In genomic region chr22:44659140-44659539, GRCh38 we compare ENCODE assay signal across 13 cellular contexts. TPM values are rescaled to one million over a fixed set of nuclear protein-coding genes. Genes with fewer than 3 reads are reported as not detected.
DNase-seq lines count a peak whose midpoint lies in the region; ATAC-seq and TF ChIP-seq lines count a peak whose summit lies in the region.
"Had no signal": no experiment of that assay in that cellular context is flagged by ENCODE, and none has a peak within 500 bp of the region (broad histone marks: within the 10 kb centered on the region; RNA-seq: fewer than 3 reads in every experiment).

No MANE protein-coding gene starts in this region.

- TF ChIP-seq EP300 in sigmoid colon (IDR thresholded peaks at IDR 0.05), result no peak

- no peak for ATAC-seq in HG03139 (IDR thresholded peaks at IDR 0.05; ENCODE audit: unreplicated experiment)
- ATAC-seq in GM21737 (IDR thresholded peaks at IDR 0.05; ENCODE audit: unreplicated experiment), result no peak
- ATAC-seq: GM12878, PC-3 had no signal

- no peaks in the 10 kb centered on the region for H3K36me3 Mint-ChIP-seq in brain

- peak overlapping the region; percentile 48 for H3K4me2 ChIP-seq in hepatocyte

- peak; percentile 74 for DNase-seq in G401 (ENCODE audit: low spot score)
- peak; percentile 35 for DNase-seq in hepatocyte (ENCODE audit: low spot score)
- peak; percentile 77 for DNase-seq in sigmoid colon
- no peak for DNase-seq in SW 1271 (lab: John Stamatoyannopoulos, UW)
- DNase-seq in HUDEP-2 (lab: John Stamatoyannopoulos, UW; ENCODE audit: unreplicated experiment in 76 of 76), result no peak
- DNase-seq: amniotic stem cell, NCI-H1930, PC-3, T1000 had no signal

- H3K36me3 ChIP-seq in hepatocyte (replicated peaks; ENCODE audit: insufficient read depth, low read depth) (no peaks in the 10 kb centered on the region), sigmoid colon (no peaks in the 10 kb centered on the region)

- H3K4me3 ChIP-seq in hepatocyte (no peak overlapping the region), sigmoid colon (no peak overlapping the region)
- H3K4me3 ChIP-seq: GM12878 had no signal

- WGBS in hepatocyte (ENCODE audit: low lambda C conversion rate, missing lambda C conversion rate), result 81% methylated on average over 6 of the region's 6 CpGs
- WGBS in sigmoid colon, 2 donors, result 68 to 72% methylated on average over 6 of the region's 6 CpGs

- no peaks in the 10 kb centered on the region for H3K79me2 ChIP-seq in hepatocyte

- no peak for TF ChIP-seq POLR2A in sigmoid colon (IDR thresholded peaks at IDR 0.05)

- no peaks in the 10 kb centered on the region for H3K27me3 ChIP-seq in hepatocyte
- no peaks in the 10 kb centered on the region for H3K27me3 ChIP-seq in sigmoid colon

- H3K27ac ChIP-seq in hepatocyte (peak overlapping the region; percentile 92), sigmoid colon (peak overlapping the region; percentile 45 to 71 (median 52))

- TF ChIP-seq CTCF in brain (conservative IDR thresholded peaks at IDR 0.05) (no peak), hepatocyte (IDR thresholded peaks at IDR 0.05; ENCODE audit: poor library complexity) (no peak), sigmoid colon (IDR thresholded peaks at IDR 0.05) (no peak)

- no peak overlapping the region for H2AFZ ChIP-seq in hepatocyte

- H3K27me3 Mint-ChIP-seq in brain, result peaks cover 6% of the 10 kb centered on the region

- H3K9me2 ChIP-seq in hepatocyte (replicated peaks; ENCODE audit: insufficient read depth), result no peaks in the 10 kb centered on the region

- H3K4me1 Mint-ChIP-seq in brain, result peaks cover 40% of the 10 kb centered on the region

- intact Hi-C loops in sigmoid colon (cut with DNase I), result no loop called here

- peak overlapping the region in 3 of 5 experiments; percentile 43 to 72 (median 59) for H3K27ac Mint-ChIP-seq in brain

- H3K9me3 Mint-ChIP-seq in brain, result peaks cover 0 to 4% (median 0%) of the 10 kb centered on the region in 5 experiments

- peaks cover 29% of the 10 kb centered on the region for H3K4me1 ChIP-seq in hepatocyte (ENCODE audit: insufficient read depth)
- H3K4me1 ChIP-seq in sigmoid colon, result peaks cover 0 to 26% (median 18%) of the 10 kb centered on the region in 4 donors

- no peaks in the 10 kb centered on the region for H3K9me3 ChIP-seq in hepatocyte (ENCODE audit: low read depth)
- H3K9me3 ChIP-seq in sigmoid colon, result no peaks in the 10 kb centered on the region

- H3K4me3 Mint-ChIP-seq in brain, result no peak overlapping the region

- in situ Hi-C loops in G401 (cut with HindIII; ENCODE audit: low sequenced_read_pairs), result no loop called here

- no peaks in the 10 kb centered on the region for H4K20me1 ChIP-seq in hepatocyte (ENCODE audit: insufficient read depth, poor library complexity, severe bottlenecking)

RNA-seq across cellular contexts. Expression of gene PRR5, which starts 42.9 kb away (rescaled TPM):
- total RNA-seq in G401 (2014; rRNA removed; shearing (Covaris generic)), result 46.5 and 57.9 TPM in 2 replicates
- polyA plus RNA-seq in brain (ENCODE audit: insufficient read depth, low read depth, low replicate concordance) (6.5 TPM), hepatocyte (84.9 and 91.2 TPM in 2 replicates), sigmoid colon (10 to 100 TPM; 12.7 to 35.6 (median 13.2) TPM)
- total RNA-seq in hepatocyte (44.2 and 65.1 TPM in 2 replicates), sigmoid colon (10 to 100 TPM in 2 of 4 donors, 1 to 10 TPM in 2; 7.9 to 13.6 (median 10.6) TPM)

Comparison
In these comparisons a context has a peak if more than half of its experiments do, and no peak if none do; other contexts are left out.
1. DNase-seq: peak in G401 (single experiment), hepatocyte (single experiment) and sigmoid colon (single experiment); none in SW 1271 (0 of 2) and HUDEP-2 (0 of 76).